ENCODE assay signal across 8 cellular contexts in the genomic region with DNA sequence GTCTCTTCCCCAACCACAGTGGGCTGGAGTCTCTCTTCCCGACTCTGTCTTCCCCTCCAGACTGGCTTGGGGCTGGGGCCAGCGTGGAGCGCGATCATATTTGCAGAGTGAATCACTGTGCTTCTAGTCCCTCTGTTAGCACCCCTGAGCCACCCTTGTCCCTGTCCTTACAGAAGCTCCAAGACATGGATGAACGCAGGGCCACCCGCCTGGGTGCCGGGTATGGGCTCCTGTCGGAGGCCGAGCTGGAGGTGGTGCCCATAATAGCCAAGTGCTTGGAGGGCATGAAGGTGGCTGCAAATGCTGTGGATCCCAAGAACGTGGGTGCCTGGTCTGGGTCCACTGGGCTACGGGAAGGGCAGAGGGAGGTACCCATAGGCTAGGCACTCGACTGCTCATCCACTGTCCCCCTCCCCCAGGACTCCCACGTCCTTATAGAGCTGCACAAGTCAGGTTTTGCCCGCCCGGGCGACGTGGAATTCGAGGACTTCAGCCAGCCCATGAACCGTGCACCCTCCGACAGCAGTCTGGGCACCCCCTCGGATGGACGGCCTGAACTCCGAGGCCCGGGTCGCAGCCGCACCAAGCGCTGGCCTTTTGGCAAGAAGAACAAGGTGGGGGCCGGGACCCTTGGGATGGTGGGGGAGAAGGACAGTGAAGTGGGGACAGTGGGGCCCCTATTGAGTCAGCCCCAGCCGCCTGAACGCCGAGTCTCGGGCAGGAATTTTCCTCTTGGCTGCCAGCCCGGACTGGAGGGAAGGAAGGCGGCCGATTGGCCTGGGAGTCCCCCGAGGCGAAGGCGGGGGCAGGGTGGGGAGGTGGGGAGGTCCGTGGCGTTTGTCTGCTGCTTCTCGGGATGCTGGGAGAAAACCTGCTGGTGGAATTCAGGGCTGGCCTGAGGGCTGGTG. TPM values are rescaled to one million over a fixed set of nuclear protein-coding genes. Genes with fewer than 3 reads are reported as not detected.
DNase-seq lines count a peak whose midpoint lies in the region; ATAC-seq and TF ChIP-seq lines count a peak whose summit lies in the region.

No MANE protein-coding gene starts in this region.

- peak; percentile 63 for DNase-seq in GM04503 (ENCODE audit: low read depth)
- DNase-seq in heart right ventricle: peak; percentile 94 to 95
- DNase-seq in sciatic nerve (ENCODE audit: low spot score): peak; percentile 91
- DNase-seq in NCI-H2107 (lab: John Stamatoyannopoulos, UW): no peak
- no peak for DNase-seq in activated naive CD4-positive, alpha-beta T cell treated with anti-CD3 and anti-CD28 coated beads, Interleukin-2, amount 50 U/mL, for 16 hours

- intact Hi-C loops in heart right ventricle (cut with DNase I) (loop anchor here in 2 of 10 donors (5.0 to 10.0 kb wide), 2 partner anchors 230 to 353 kb away; no protein-coding TSS in a partner anchor), sciatic nerve (cut with DNase I) (no loop called here)

- H3K4me3 ChIP-seq in heart right ventricle: peak overlapping the region in 5 of 10 donors; percentile 5 to 26 (median 13)

- H3K27ac ChIP-seq in VCaP (peak overlapping the region; percentile 16; the same call in 1 of the 2 replicates), heart right ventricle (peak overlapping the region; percentile 59 to 89 (median 80))

- ATAC-seq in heart right ventricle (peak; percentile 80 to 93 (median 90)), sciatic nerve (peak; percentile 89), GM19351 (IDR thresholded peaks at IDR 0.05; ENCODE audit: unreplicated experiment) (no peak), GM21526 (IDR thresholded peaks at IDR 0.05; ENCODE audit: low FRiP score, unreplicated experiment) (no peak)

- peaks cover 0 to 10% (median 0%) of the 10 kb centered on the region in 7 donors for H3K27me3 ChIP-seq in heart right ventricle

- peaks cover 0 to 80% (median 46%) of the 10 kb centered on the region in 9 donors for H3K36me3 ChIP-seq in heart right ventricle

- H3K4me1 ChIP-seq in heart right ventricle: peaks cover 7 to 62% (median 45%) of the 10 kb centered on the region in 9 donors

- WGBS in heart right ventricle, 2 donors: 18 to 22% methylated on average over 33 to 41 of the region's 41 CpGs

- H3K9me3 ChIP-seq in heart right ventricle: no peaks in the 10 kb centered on the region

- TF ChIP-seq CTCF in VCaP (conservative IDR thresholded peaks at IDR 0.05): no peak
- no peak for TF ChIP-seq CTCF in heart right ventricle (IDR thresholded peaks at IDR 0.05)

RNA-seq across cellular contexts. Expression of a gene that starts 5.2 kb away (rescaled TPM):
- total RNA-seq in heart right ventricle (100 to 1,000 TPM in 1 of 10 donors, 10 to 100 TPM in 9; 60.6 to 152 (median 73.5) TPM), sciatic nerve (131 TPM)
- polyA plus RNA-seq in heart right ventricle: 100 to 1,000 TPM in 1 of 2 donors, 10 to 100 TPM in 1; 93.7 to 314 TPM

RNA-seq across cellular contexts. Expression of a gene that starts 7.3 kb away (rescaled TPM):
- total RNA-seq in heart right ventricle: 10 to 100 TPM; 20.4 to 33.6 (median 21.5) TPM
- 10 to 100 TPM; 43.1 to 62.0 TPM for polyA plus RNA-seq in heart right ventricle
- 64.1 TPM for total RNA-seq in sciatic nerve

RNA-seq across cellular contexts. Expression of a gene that starts 22.6 kb away (rescaled TPM):
- total RNA-seq in heart right ventricle (under 1 TPM in 5 of 10 donors, not detected in 5; 0.16 to 0.79 (median 0.36) TPM), sciatic nerve (0.45 TPM)
- polyA plus RNA-seq in heart right ventricle: under 1 TPM; 0.17 to 0.37 TPM

RNA-seq across cellular contexts. Expression of a gene that starts 24.2 kb away (rescaled TPM):
- total RNA-seq in heart right ventricle (100 to 1,000 TPM in 5 of 10 donors, 10 to 100 TPM in 5; 23.0 to 438 (median 111) TPM), sciatic nerve (971 TPM)
- 100 to 1,000 TPM; 275 to 475 TPM for polyA plus RNA-seq in heart right ventricle

RNA-seq across cellular contexts. Expression of a gene that starts 27.9 kb away (rescaled TPM):
- total RNA-seq in heart right ventricle: 10 to 100 TPM in 1 of 10 donors, 1 to 10 TPM in 6, under 1 TPM in 3; 0.45 to 11.0 (median 1.4) TPM
- 1 to 10 TPM in 1 of 2 donors, under 1 TPM in 1; 0.70 to 1.3 TPM for polyA plus RNA-seq in heart right ventricle
- 12.7 TPM for total RNA-seq in sciatic nerve

Comparison
In these comparisons a context has a peak if more than half of its experiments do, and no peak if none do; other contexts are left out.
1. DNase-seq: peak in GM04503 (single experiment), heart right ventricle (2 of 2) and sciatic nerve (single experiment); none in NCI-H2107 (single experiment) and activated naive CD4-positive, alpha-beta T cell treated with anti-CD3 and anti-CD28 coated beads, Interleukin-2, amount 50 U/mL, for 16 hours (single experiment).
2. ATAC-seq: peak in heart right ventricle (8 of 8) and sciatic nerve (single experiment); none in GM19351 (single experiment) and GM21526 (single experiment).